Comparison of ENCODE assay signal across 20 cellular contexts in the genomic region with DNA sequence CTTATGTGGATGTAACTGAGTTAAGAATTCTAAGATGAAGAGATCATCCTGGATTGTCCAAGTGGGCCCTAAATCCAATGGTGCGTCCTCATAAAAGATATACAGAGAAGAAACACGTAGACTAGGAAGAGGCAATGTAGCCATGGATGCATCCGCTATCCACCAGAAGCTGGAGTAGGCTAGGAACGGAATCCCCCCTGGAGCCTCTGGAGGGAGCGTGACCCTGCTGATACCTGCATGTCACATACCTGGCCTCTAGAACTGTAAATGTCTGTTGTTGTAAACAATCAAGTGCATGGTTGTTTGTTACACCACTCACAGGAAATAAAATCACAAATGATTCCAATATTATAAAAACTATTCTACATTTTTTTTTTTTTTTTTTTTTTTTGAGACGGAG.
A peak's percentile ranks its signal among the peaks of the same experiment; 100 is the strongest.
DNase-seq lines count a peak whose midpoint lies in the region; ATAC-seq and TF ChIP-seq lines count a peak whose summit lies in the region.
"Had no signal": no experiment of that assay in that cellular context is flagged by ENCODE, and none has a peak within 500 bp of the region (broad histone marks: within the 10 kb centered on the region; RNA-seq: fewer than 3 reads in every experiment).

No MANE protein-coding gene starts in this region.

- H3K4ac ChIP-seq in H9 (ENCODE audit: low read depth, low read length), result no peak overlapping the region
- H3K4ac ChIP-seq in trophoblast cell (ENCODE audit: low read depth, low read length), result no peak overlapping the region

- no peak overlapping the region for H4K12ac ChIP-seq in trophoblast cell (ENCODE audit: low read depth, low read length)

- no peaks in the 10 kb centered on the region for H3K79me1 ChIP-seq in H9 (ENCODE audit: insufficient read depth, low read depth, low read length, poor library complexity, severe bottlenecking)
- no peaks in the 10 kb centered on the region for H3K79me1 ChIP-seq in trophoblast cell (ENCODE audit: low read length)

- peaks cover 5% of the 10 kb centered on the region for H3K27me3 Mint-ChIP-seq in GM23338 (ENCODE audit: insufficient read depth, low read depth, poor library complexity)
- H3K27me3 Mint-ChIP-seq in H9 (ENCODE audit: low read depth), result no peaks in the 10 kb centered on the region; the same call in 1 of the 2 replicates
- no peaks in the 10 kb centered on the region for H3K27me3 Mint-ChIP-seq in endodermal cell (ENCODE audit: insufficient read depth)
- peaks cover 0 to 3% (median 3%) of the 10 kb centered on the region in 3 donors for H3K27me3 Mint-ChIP-seq in CD14-positive monocyte (ENCODE audit: low read depth in 3 of 3)

- H3K56ac ChIP-seq in H9 (ENCODE audit: insufficient read length, low read depth, low read length), result no peak overlapping the region

- H3K27ac Mint-ChIP-seq in GM23338, result no peak overlapping the region
- H3K27ac Mint-ChIP-seq in H9, result no peak overlapping the region
- H3K27ac Mint-ChIP-seq in endodermal cell, result no peak overlapping the region
- H3K27ac Mint-ChIP-seq in CD14-positive monocyte, result no peak overlapping the region
- H3K27ac Mint-ChIP-seq: CD4-positive, alpha-beta memory T cell had no signal

- H3K9me2 ChIP-seq in GM23338 (ENCODE audit: insufficient read depth), result no peaks in the 10 kb centered on the region

- H3K79me2 ChIP-seq in GM23338 (replicated peaks; ENCODE audit: insufficient read depth), result no peaks in the 10 kb centered on the region
- H3K79me2 ChIP-seq in H9 (ENCODE audit: insufficient read depth, low read length), result no peaks in the 10 kb centered on the region
- no peaks in the 10 kb centered on the region for H3K79me2 ChIP-seq in trophoblast cell (ENCODE audit: control insufficient read depth, insufficient read depth, low read length, poor library complexity)

- H3F3A ChIP-seq in GM23338 (replicated peaks; ENCODE audit: low read depth), result no peaks in the 10 kb centered on the region

- H4K91ac ChIP-seq in H9 (ENCODE audit: insufficient read length, low read depth, low read length), result no peak overlapping the region
- no peak overlapping the region for H4K91ac ChIP-seq in trophoblast cell (ENCODE audit: low read depth, low read length)

- in situ Hi-C loops in KBM-7 (cut with MboI; ENCODE audit: low pct_unique_long_range_greater_than_20kb, low sequenced_read_pairs), result no loop called here

- H3K9ac ChIP-seq in H9 (ENCODE audit: extremely low read depth, insufficient read length, low read length) (no peak overlapping the region), endodermal cell (ENCODE audit: extremely low read depth, low read length, poor library complexity, severe bottlenecking) (no peak overlapping the region), trophoblast cell (ENCODE audit: low read length) (no peak overlapping the region)
- H3K9ac ChIP-seq: BLaER1 treated with 17β-estradiol and CSF1 and Interleukin-3, amounts not matched to agents 10 nM and 100 nM had no signal

- no peak overlapping the region for H2BK5ac ChIP-seq in H9 (ENCODE audit: insufficient read length, low read length)
- no peak overlapping the region for H2BK5ac ChIP-seq in trophoblast cell (ENCODE audit: low read depth, low read length, poor library complexity)

- H4K5ac ChIP-seq in H9 (ENCODE audit: insufficient read length, low read depth, low read length), result no peak overlapping the region

- H3K23ac ChIP-seq in H9 (ENCODE audit: insufficient read length, low read depth, low read length) (no peak overlapping the region), trophoblast cell (ENCODE audit: low read length) (peak overlapping the region; percentile 35)

- DNase-seq in GM23338 (ENCODE audit: low spot score) (peak; percentile 17), H9 (no peak), endodermal cell (peak; percentile 55), trophoblast cell (no peak), KBM-7 (no peak), T-helper 1 cell (no peak), CD14-positive monocyte (ENCODE audit: low spot score) (no peak)
- DNase-seq: 8988T; ACHN; AML-193; BE2C; Calu3; CD4-positive, alpha-beta memory T cell; COR-L47; DMS53; DMS79 treated with DMSO at 0.1 percent for 48 hours; GF-D8 had no signal

- H3K27me3 ChIP-seq in GM23338 (ENCODE audit: insufficient read depth) (no peaks in the 10 kb centered on the region), H9 (ENCODE audit: insufficient read depth, low read length) (no peaks in the 10 kb centered on the region), endodermal cell (ENCODE audit: control insufficient read depth, insufficient read depth, low read length, poor library complexity, severe bottlenecking) (no peaks in the 10 kb centered on the region), trophoblast cell (ENCODE audit: insufficient read depth, low read length) (no peaks in the 10 kb centered on the region)
- H3K27me3 ChIP-seq: BE2C; BLaER1 treated with 17β-estradiol and CSF1 and Interleukin-3, amounts not matched to agents 10 nM and 100 nM had no signal

- ATAC-seq in GM23338, result peak; percentile 40; the same call in 2 of the 3 replicates
- ATAC-seq: A549, HCT116 had no signal

- no peak overlapping the region for H3T11ph ChIP-seq in H9 (ENCODE audit: low read length)

- H3K4me2 ChIP-seq in GM23338 (no peak overlapping the region), H9 (ENCODE audit: insufficient read depth, insufficient read length, low read length) (no peak overlapping the region), trophoblast cell (ENCODE audit: low read length) (no peak overlapping the region)
- H3K4me2 ChIP-seq: A549; BLaER1 treated with 17β-estradiol and CSF1 and Interleukin-3, amounts not matched to agents 10 nM and 100 nM had no signal

- no peak overlapping the region for H2AK5ac ChIP-seq in H9 (ENCODE audit: insufficient read length, low read length)
- H2AK5ac ChIP-seq in trophoblast cell (ENCODE audit: low read length), result no peak overlapping the region

- H4K8ac ChIP-seq in H9 (replicated peaks; ENCODE audit: insufficient read length, low read depth, low read length) (no peak overlapping the region), trophoblast cell (ENCODE audit: low read depth, low read length) (no peak overlapping the region)

- H3K4me1 ChIP-seq in GM23338 (ENCODE audit: insufficient read depth) (no peaks in the 10 kb centered on the region), H9 (ENCODE audit: insufficient read depth, low read length) (no peaks in the 10 kb centered on the region), endodermal cell (ENCODE audit: control insufficient read depth, insufficient read depth, low read length) (no peaks in the 10 kb centered on the region), trophoblast cell (ENCODE audit: control insufficient read depth in 1 of 2, insufficient read depth in 2 of 2, low read length in 2 of 2) (no peaks in the 10 kb centered on the region)
- H3K4me1 ChIP-seq: A549 had no signal

- no peak overlapping the region for H3K27ac ChIP-seq in GM23338 (ENCODE audit: low read depth)
- no peak overlapping the region for H3K27ac ChIP-seq in H9 (ENCODE audit: insufficient read length, low read depth, low read length)
- H3K27ac ChIP-seq in endodermal cell (ENCODE audit: low read depth, low read length), result no peak overlapping the region
- H3K27ac ChIP-seq in trophoblast cell (ENCODE audit: low read depth, low read length), result no peak overlapping the region
- H3K27ac ChIP-seq: A549; BLaER1 treated with 17β-estradiol and CSF1 and Interleukin-3, amounts not matched to agents 10 nM and 100 nM had no signal

- H4K20me1 ChIP-seq in GM23338 (replicated peaks; ENCODE audit: insufficient read depth), result no peaks in the 10 kb centered on the region
- H4K20me1 ChIP-seq in H9 (ENCODE audit: control insufficient read depth, insufficient read depth, insufficient read length), result no peaks in the 10 kb centered on the region
- H4K20me1 ChIP-seq: BLaER1 treated with 17β-estradiol and CSF1 and Interleukin-3, amounts not matched to agents 10 nM and 100 nM had no signal

- H3K18ac ChIP-seq in H9 (ENCODE audit: insufficient read length, low read depth, low read length) (no peak overlapping the region), trophoblast cell (ENCODE audit: low read length) (no peak overlapping the region)

- no peak overlapping the region for H2AFZ ChIP-seq in GM23338
- no peak overlapping the region for H2AFZ ChIP-seq in H9 (ENCODE audit: low read length)
- no peak overlapping the region for H2AFZ ChIP-seq in trophoblast cell (ENCODE audit: insufficient read depth, low read length, poor library complexity)

- H3K4me3 ChIP-seq in GM23338, result no peak overlapping the region
- H3K4me3 ChIP-seq in endodermal cell (ENCODE audit: low read length), result no peak overlapping the region
- H3K4me3 ChIP-seq in trophoblast cell (ENCODE audit: low read depth, low read length), result no peak overlapping the region
- H3K4me3 ChIP-seq: A549; BLaER1 treated with 17β-estradiol and CSF1 and Interleukin-3, amounts not matched to agents 10 nM and 100 nM had no signal

- H3K36me3 Mint-ChIP-seq in GM23338 (ENCODE audit: low read depth), result no peaks in the 10 kb centered on the region
- no peaks in the 10 kb centered on the region; a peak in 1 of 7 replicates for H3K36me3 Mint-ChIP-seq in H9 (ENCODE audit: insufficient read depth in 1 of 3, low read depth in 3 of 3)
- H3K36me3 Mint-ChIP-seq in endodermal cell (ENCODE audit: low read depth), result no peaks in the 10 kb centered on the region
- H3K36me3 Mint-ChIP-seq in CD14-positive monocyte, result no peaks in the 10 kb centered on the region
- H3K36me3 Mint-ChIP-seq: CD4-positive, alpha-beta memory T cell had no signal

- no CpG with 5 or more reads among the region's 6 CpGs for WGBS in H9 (ENCODE audit: extremely low coverage, insufficient read length, low lambda C conversion rate)
- 96 to 100% methylated on average over 2 to 5 of the region's 6 CpGs for WGBS in endodermal cell (ENCODE audit: insufficient coverage in 1 of 2, insufficient read length in 1 of 2), 2 experiments
- WGBS in trophoblast cell (ENCODE audit: extremely low coverage, insufficient coverage, insufficient read length), result no CpG with 5 or more reads among the region's 6 CpGs

- no peak overlapping the region for H2BK20ac ChIP-seq in H9 (ENCODE audit: low read depth, low read length, poor library complexity, severe bottlenecking)

- no peak overlapping the region for H3K4me3 Mint-ChIP-seq in GM23338
- no peak overlapping the region for H3K4me3 Mint-ChIP-seq in H9
- H3K4me3 Mint-ChIP-seq in endodermal cell, result no peak overlapping the region
- no peak overlapping the region for H3K4me3 Mint-ChIP-seq in CD14-positive monocyte
- H3K4me3 Mint-ChIP-seq: CD4-positive, alpha-beta memory T cell had no signal

- H3K14ac ChIP-seq in H9 (ENCODE audit: insufficient read depth, low read length) (no peak overlapping the region), trophoblast cell (ENCODE audit: low read length) (no peak overlapping the region)

- H3K4me1 Mint-ChIP-seq in GM23338, result no peaks in the 10 kb centered on the region
- H3K4me1 Mint-ChIP-seq in H9, result peaks cover 0 to 6% of the 10 kb centered on the region in 2 experiments; a peak in 1 of 4 replicates
- H3K4me1 Mint-ChIP-seq in endodermal cell, result peaks cover 3% of the 10 kb centered on the region
- no peaks in the 10 kb centered on the region for H3K4me1 Mint-ChIP-seq in CD14-positive monocyte
- H3K4me1 Mint-ChIP-seq: CD4-positive, alpha-beta memory T cell had no signal

- TF ChIP-seq CTCF in GM23338 (conservative IDR thresholded peaks at IDR 0.05; ENCODE audit: low read depth in 2 of 2) (peak in 1 of 2 experiments; percentile 13; a peak in 1 of 4 replicates), H9 (conservative IDR thresholded peaks at IDR 0.05) (peak; percentile 16; the same call in 2 of the 3 replicates), endodermal cell (conservative IDR thresholded peaks at IDR 0.05) (no peak), CD14-positive monocyte (IDR thresholded peaks at IDR 0.05) (no peak)

- no peaks in the 10 kb centered on the region for H3K23me2 ChIP-seq in H9 (ENCODE audit: insufficient read length, low read depth, low read length, poor library complexity, severe bottlenecking)

- H2BK12ac ChIP-seq in H9 (ENCODE audit: insufficient read length, low read depth, low read length) (no peak overlapping the region), trophoblast cell (ENCODE audit: low read length) (no peak overlapping the region)

- intact Hi-C loops in CD14-positive monocyte (cut with micrococcal nuclease), result no loop called here

- H2BK120ac ChIP-seq in H9 (ENCODE audit: low read depth, low read length, poor library complexity, severe bottlenecking), result no peak overlapping the region
- no peak overlapping the region for H2BK120ac ChIP-seq in trophoblast cell (ENCODE audit: insufficient read depth, low read length, poor library complexity)

- H3K9me3 ChIP-seq in H9 (ENCODE audit: control insufficient read depth, low read depth, low read length) (no peaks in the 10 kb centered on the region), endodermal cell (ENCODE audit: control insufficient read depth, low read length) (no peaks in the 10 kb centered on the region), trophoblast cell (ENCODE audit: insufficient read depth, low read depth, low read length) (no peaks in the 10 kb centered on the region)
- H3K9me3 ChIP-seq: A549; BE2C; BLaER1 treated with 17β-estradiol and CSF1 and Interleukin-3, amounts not matched to agents 10 nM and 100 nM had no signal

- no peaks in the 10 kb centered on the region for H3K36me3 ChIP-seq in GM23338 (ENCODE audit: insufficient read depth)
- H3K36me3 ChIP-seq in endodermal cell (ENCODE audit: control insufficient read depth, insufficient read depth, low read length), result no peaks in the 10 kb centered on the region
- no peaks in the 10 kb centered on the region for H3K36me3 ChIP-seq in trophoblast cell (ENCODE audit: control insufficient read depth in 1 of 2, insufficient read depth in 2 of 2, low read length in 2 of 2)
- H3K36me3 ChIP-seq: BE2C; BLaER1 treated with 17β-estradiol and CSF1 and Interleukin-3, amounts not matched to agents 10 nM and 100 nM had no signal

- H2BK15ac ChIP-seq in H9 (ENCODE audit: low read depth, low read length), result no peak overlapping the region

- no peaks in the 10 kb centered on the region for H3K9me3 Mint-ChIP-seq in GM23338
- H3K9me3 Mint-ChIP-seq in H9, result no peaks in the 10 kb centered on the region
- H3K9me3 Mint-ChIP-seq in endodermal cell, result no peaks in the 10 kb centered on the region
- H3K9me3 Mint-ChIP-seq in CD14-positive monocyte, result peaks cover 0 to 18% (median 0%) of the 10 kb centered on the region in 7 donors
- H3K9me3 Mint-ChIP-seq: CD4-positive, alpha-beta memory T cell had no signal

Comparison
In these comparisons a context has a peak if more than half of its experiments do, and no peak if none do; other contexts are left out.
1. DNase-seq: peak in GM23338 (single experiment) and endodermal cell (single experiment); none in H9 (single experiment), trophoblast cell (0 of 2), KBM-7 (single experiment), T-helper 1 cell (0 of 5) and CD14-positive monocyte (single experiment).